ENCODE assay signal across 23 cellular contexts in genomic region chr20:50258790-50259483, GRCh38.
DNase-seq lines count a peak whose midpoint lies in the region; ATAC-seq and TF ChIP-seq lines count a peak whose summit lies in the region.
"Had no signal": no experiment of that assay in that cellular context is flagged by ENCODE, and none has a peak within 500 bp of the region (broad histone marks: within the 10 kb centered on the region; RNA-seq: fewer than 3 reads in every experiment).

No MANE protein-coding gene starts in this region.

- H2AK5ac ChIP-seq in IMR-90 (ENCODE audit: low read depth, low read length) (peak overlapping the region; percentile 100; the same call in 1 of the 2 replicates), trophoblast cell (ENCODE audit: low read length) (peak overlapping the region; percentile 0)

- peaks cover 33 to 74% (median 53%) of the 10 kb centered on the region in 10 experiments for H3K4me1 ChIP-seq in BLaER1 treated with 17β-estradiol and CSF1 and Interleukin-3, amounts not matched to agents 10 nM and 100 nM
- peaks cover 13% of the 10 kb centered on the region for H3K4me1 ChIP-seq in IMR-90 (ENCODE audit: control insufficient read depth, insufficient read depth, low read length)
- H3K4me1 ChIP-seq in adipocyte (ENCODE audit: control insufficient read depth, insufficient read depth, low read length): peaks cover 16% of the 10 kb centered on the region
- H3K4me1 ChIP-seq in trophoblast cell (ENCODE audit: control insufficient read depth in 1 of 2, insufficient read depth in 2 of 2, low read length in 2 of 2): peaks cover 9 to 11% of the 10 kb centered on the region in 2 experiments
- no peaks in the 10 kb centered on the region for H3K4me1 ChIP-seq in prostate gland (replicated peaks)

- 100% methylated on average over 3 of the region's 8 CpGs; no CpG with 5 or more reads in 1 of the 2 experiments for WGBS in IMR-90 (ENCODE audit: extremely low coverage in 2 of 2, insufficient read length in 1 of 2), 2 experiments
- no CpG with 5 or more reads among the region's 8 CpGs for WGBS in trophoblast cell (ENCODE audit: extremely low coverage, insufficient coverage, insufficient read length)
- 93% methylated on average over 8 of the region's 8 CpGs for WGBS in prostate gland

- TF ChIP-seq POLR2A in IMR-90 (IDR thresholded peaks at IDR 0.05; ENCODE audit: low read depth, low read length) (no peak), prostate gland (IDR thresholded peaks at IDR 0.05) (no peak)

- dilution Hi-C loops in IMR-90 (cut with HindIII; ENCODE audit: low sequenced_read_pairs, unreplicated experiment): no loop called here

- H4K91ac ChIP-seq in IMR-90 (ENCODE audit: insufficient read depth, low read depth, low read length): peak overlapping the region; percentile 81
- peak overlapping the region; percentile 41 for H4K91ac ChIP-seq in trophoblast cell (ENCODE audit: low read depth, low read length)

- in situ Hi-C loops in IMR-90 (cut with MboI; ENCODE audit: low sequenced_read_pairs): no loop called here

- H3K4ac ChIP-seq in IMR-90 (ENCODE audit: low read depth, low read length) (peak overlapping the region; percentile 73), trophoblast cell (ENCODE audit: low read depth, low read length) (no peak overlapping the region)

- peak overlapping the region; percentile 32; the same call in 1 of the 2 replicates for H2BK20ac ChIP-seq in IMR-90 (ENCODE audit: low read depth, low read length)

- no peak overlapping the region for H2AK9ac ChIP-seq in IMR-90 (replicated peaks; ENCODE audit: low read depth, low read length, poor library complexity)

- no peaks in the 10 kb centered on the region for H3K9me3 ChIP-seq in BLaER1 treated with 17β-estradiol and CSF1 and Interleukin-3, amounts not matched to agents 10 nM and 100 nM (replicated peaks in 1 of 11)
- H3K9me3 ChIP-seq in IMR-90 (ENCODE audit: control insufficient read depth, insufficient read depth, low read length) (no peaks in the 10 kb centered on the region), adipocyte (ENCODE audit: control insufficient read depth, low read length) (no peaks in the 10 kb centered on the region), trophoblast cell (ENCODE audit: insufficient read depth, low read depth, low read length) (no peaks in the 10 kb centered on the region), prostate gland (no peaks in the 10 kb centered on the region)
- H3K9me3 ChIP-seq: colonic mucosa, tibial nerve had no signal

- H2BK120ac ChIP-seq in IMR-90 (ENCODE audit: low read depth, low read length) (peak overlapping the region; percentile 83), trophoblast cell (ENCODE audit: insufficient read depth, low read length, poor library complexity) (peak overlapping the region; percentile 2)

- no peak overlapping the region; the same call in 1 of the 2 replicates for H4K5ac ChIP-seq in IMR-90 (ENCODE audit: low read depth, low read length)

- H4K20me1 ChIP-seq in BLaER1 treated with 17β-estradiol and CSF1 and Interleukin-3, amounts not matched to agents 10 nM and 100 nM: no peaks in the 10 kb centered on the region
- no peaks in the 10 kb centered on the region for H4K20me1 ChIP-seq in IMR-90 (ENCODE audit: insufficient read depth, low read length)

- CTCF ChIA-PET in IMR-90 (lab: Yijun Ruan, JAX): no interaction called here

- no peak for TF ChIP-seq RAD21 in IMR-90 (IDR thresholded peaks at IDR 0.05; ENCODE audit: low read length)

- no peaks in the 10 kb centered on the region for H3K36me3 ChIP-seq in BLaER1 treated with 17β-estradiol and CSF1 and Interleukin-3, amounts not matched to agents 10 nM and 100 nM
- H3K36me3 ChIP-seq in IMR-90 (ENCODE audit: control insufficient read depth, insufficient read depth, low read length) (no peaks in the 10 kb centered on the region), adipocyte (ENCODE audit: control insufficient read depth, insufficient read depth, low read length, severe bottlenecking) (no peaks in the 10 kb centered on the region), trophoblast cell (ENCODE audit: control insufficient read depth in 1 of 2, insufficient read depth in 2 of 2, low read length in 2 of 2) (no peaks in the 10 kb centered on the region), prostate gland (no peaks in the 10 kb centered on the region)
- H3K36me3 ChIP-seq: colonic mucosa, tibial nerve had no signal

- DNase-seq in IMR-90: no peak
- no peak for DNase-seq in adipocyte (ENCODE audit: low read depth)
- DNase-seq in trophoblast cell: no peak
- DNase-seq in amniotic stem cell (lab: John Stamatoyannopoulos, UW): no peak
- no peak for DNase-seq in stimulated activated naive CD4-positive, alpha-beta T cell treated with Interleukin-2 at 50 U/mL for 16 hours (lab: John Stamatoyannopoulos, UW)
- DNase-seq in prostate gland (ENCODE audit: low spot score): no peak
- DNase-seq: activated CD4-positive, alpha-beta T cell treated with anti-CD3 and anti-CD28 coated beads, Interleukin-2, amount 10 ng/mL, durations not matched to agents 24 days and 14 days; activated naive CD4-positive, alpha-beta T cell; activated T-cell treated with anti-CD3 and anti-CD28 coated beads, Interleukin-2, amount 50 U/mL, for 4 hours; C1 segment of cervical spinal cord; effector memory CD4-positive, alpha-beta T cell; foreskin fibroblast; HCEC 1CT; head of caudate nucleus; kidney glomerular epithelial cell; NCI-H1436; NCI-H2107; NCI-H82; OCI-M1; T1000 had no signal

- peak overlapping the region; percentile 49; the same call in 1 of the 2 replicates for H3K18ac ChIP-seq in IMR-90 (ENCODE audit: low read depth, low read length)
- no peak overlapping the region for H3K18ac ChIP-seq in trophoblast cell (ENCODE audit: low read length)

- H3K27ac ChIP-seq in BLaER1 treated with 17β-estradiol and CSF1 and Interleukin-3, amounts not matched to agents 10 nM and 100 nM: peak overlapping the region in 8 of 11 experiments; percentile 28 to 86 (median 74); a peak in 13 of 22 replicates
- H3K27ac ChIP-seq in IMR-90 (ENCODE audit: insufficient read depth, low read length) (no peak overlapping the region), trophoblast cell (ENCODE audit: low read depth, low read length) (no peak overlapping the region), prostate gland (no peak overlapping the region)

- H3K56ac ChIP-seq in IMR-90 (ENCODE audit: extremely low read depth, insufficient read depth, low read length): no peak overlapping the region

- peaks cover 3% of the 10 kb centered on the region for H3K79me2 ChIP-seq in trophoblast cell (ENCODE audit: control insufficient read depth, insufficient read depth, low read length, poor library complexity)

- TF ChIP-seq CTCF in IMR-90 (conservative IDR thresholded peaks at IDR 0.05; ENCODE audit: low read depth, low read length) (no peak), prostate gland (IDR thresholded peaks at IDR 0.05) (no peak)

- H3K23ac ChIP-seq in IMR-90 (ENCODE audit: low read depth, low read length) (no peak overlapping the region), trophoblast cell (ENCODE audit: low read length) (no peak overlapping the region)

- H2AFZ ChIP-seq in IMR-90 (replicated peaks; ENCODE audit: low read length, poor library complexity): no peak overlapping the region
- no peak overlapping the region for H2AFZ ChIP-seq in trophoblast cell (ENCODE audit: insufficient read depth, low read length, poor library complexity)

- peak overlapping the region; percentile 24 to 88 (median 77) for H3K4me2 ChIP-seq in BLaER1 treated with 17β-estradiol and CSF1 and Interleukin-3, amounts not matched to agents 10 nM and 100 nM
- no peak overlapping the region for H3K4me2 ChIP-seq in IMR-90 (ENCODE audit: low read depth, low read length)
- no peak overlapping the region for H3K4me2 ChIP-seq in trophoblast cell (ENCODE audit: low read length)

- H3K4me3 ChIP-seq in BLaER1 treated with 17β-estradiol and CSF1 and Interleukin-3, amounts not matched to agents 10 nM and 100 nM: 0 out of 20 replicates have a peak overlapping the region, but pooled peaks of 1 of the 10 experiments have one; percentile 14
- H3K4me3 ChIP-seq in IMR-90 (ENCODE audit: insufficient read depth, low read depth, low read length) (no peak overlapping the region), adipocyte (ENCODE audit: low read length) (no peak overlapping the region), trophoblast cell (ENCODE audit: low read depth, low read length) (no peak overlapping the region), prostate gland (no peak overlapping the region)
- H3K4me3 ChIP-seq: colonic mucosa, tibial nerve had no signal

- no peak overlapping the region for H4K12ac ChIP-seq in trophoblast cell (ENCODE audit: low read depth, low read length)

- H3K79me1 ChIP-seq in IMR-90 (ENCODE audit: low read depth in 1 of 2, low read length in 2 of 2): no peaks in the 10 kb centered on the region; a peak in 1 of 4 replicates
- peaks cover 10% of the 10 kb centered on the region for H3K79me1 ChIP-seq in trophoblast cell (ENCODE audit: low read length)

- POLR2A ChIA-PET in IMR-90 (lab: Charles Lee; ENCODE audit: unreplicated experiment): no interaction called here

- H4K8ac ChIP-seq in IMR-90 (ENCODE audit: low read depth in 2 of 2, low read length in 2 of 2) (peak overlapping the region; percentile 38 to 84; a peak in 3 of 4 replicates), trophoblast cell (ENCODE audit: low read depth, low read length) (no peak overlapping the region)

- peak overlapping the region; percentile 67 for H2BK12ac ChIP-seq in trophoblast cell (ENCODE audit: low read length)

- intact Hi-C loops in IMR-90 (cut with micrococcal nuclease): no loop called here
- intact Hi-C loops in prostate gland (cut with DNase I): no loop called here

- no peaks in the 10 kb centered on the region for H3K27me3 ChIP-seq in BLaER1 treated with 17β-estradiol and CSF1 and Interleukin-3, amounts not matched to agents 10 nM and 100 nM
- no peaks in the 10 kb centered on the region for H3K27me3 ChIP-seq in IMR-90 (ENCODE audit: control insufficient read depth, insufficient read depth, low read length)
- no peaks in the 10 kb centered on the region for H3K27me3 ChIP-seq in adipocyte (replicated peaks; ENCODE audit: control insufficient read depth, insufficient read depth, low read length)
- H3K27me3 ChIP-seq in trophoblast cell (ENCODE audit: insufficient read depth, low read length): no peaks in the 10 kb centered on the region
- H3K27me3 ChIP-seq in prostate gland (replicated peaks; ENCODE audit: insufficient read depth): no peaks in the 10 kb centered on the region
- H3K27me3 ChIP-seq: colonic mucosa, tibial nerve had no signal

- BruUV-seq in IMR-90 (replicated peaks; lab: Mats Ljungman, UMichigan): no TSS peak

- peak overlapping the region; percentile 69; the same call in 2 of the 3 replicates for H2BK15ac ChIP-seq in IMR-90 (ENCODE audit: low read depth, low read length)

- no peak overlapping the region for H2BK5ac ChIP-seq in IMR-90 (ENCODE audit: low read depth, low read length, poor library complexity, severe bottlenecking)
- no peak overlapping the region for H2BK5ac ChIP-seq in trophoblast cell (ENCODE audit: low read depth, low read length, poor library complexity)

- H3K9ac ChIP-seq in BLaER1 treated with 17β-estradiol and CSF1 and Interleukin-3, amounts not matched to agents 10 nM and 100 nM: peak overlapping the region in 7 of 11 experiments; percentile 50 to 69 (median 61); a peak in 11 of 22 replicates
- H3K9ac ChIP-seq in IMR-90 (ENCODE audit: low read depth, low read length): no peak overlapping the region
- peak overlapping the region; percentile 76 for H3K9ac ChIP-seq in adipocyte (ENCODE audit: low read length)
- no peak overlapping the region for H3K9ac ChIP-seq in trophoblast cell (ENCODE audit: low read length)

- peaks cover 6% of the 10 kb centered on the region; the same call in 1 of the 2 replicates for H3K9me1 ChIP-seq in IMR-90 (ENCODE audit: insufficient read depth, low read length)

- no peak for ATAC-seq in IMR-90 (ENCODE audit: low read depth)
- ATAC-seq: activated T-cell treated with anti-CD3 and anti-CD28 coated beads, Interleukin-2, amount 50 U/mL, for 4 hours had no signal

- H3K14ac ChIP-seq in IMR-90 (replicated peaks; ENCODE audit: low read depth, low read length) (peak overlapping the region; percentile 71), trophoblast cell (ENCODE audit: low read length) (no peak overlapping the region)

Comparison
In these comparisons a context has a peak if more than half of its experiments do, and no peak if none do; other contexts are left out.
1. H3K27ac ChIP-seq: peak in BLaER1 treated with 17β-estradiol and CSF1 and Interleukin-3, amounts not matched to agents 10 nM and 100 nM (8 of 11); none in IMR-90 (single experiment), trophoblast cell (single experiment) and prostate gland (0 of 2).
2. H3K4me2 ChIP-seq: peak in BLaER1 treated with 17β-estradiol and CSF1 and Interleukin-3, amounts not matched to agents 10 nM and 100 nM (11 of 11); none in IMR-90 (single experiment) and trophoblast cell (single experiment).
3. H3K9ac ChIP-seq: peak in BLaER1 treated with 17β-estradiol and CSF1 and Interleukin-3, amounts not matched to agents 10 nM and 100 nM (7 of 11) and adipocyte (single experiment); none in IMR-90 (single experiment) and trophoblast cell (single experiment).